Comparison of ENCODE assay signal across 9 cellular contexts in the genomic region with DNA sequence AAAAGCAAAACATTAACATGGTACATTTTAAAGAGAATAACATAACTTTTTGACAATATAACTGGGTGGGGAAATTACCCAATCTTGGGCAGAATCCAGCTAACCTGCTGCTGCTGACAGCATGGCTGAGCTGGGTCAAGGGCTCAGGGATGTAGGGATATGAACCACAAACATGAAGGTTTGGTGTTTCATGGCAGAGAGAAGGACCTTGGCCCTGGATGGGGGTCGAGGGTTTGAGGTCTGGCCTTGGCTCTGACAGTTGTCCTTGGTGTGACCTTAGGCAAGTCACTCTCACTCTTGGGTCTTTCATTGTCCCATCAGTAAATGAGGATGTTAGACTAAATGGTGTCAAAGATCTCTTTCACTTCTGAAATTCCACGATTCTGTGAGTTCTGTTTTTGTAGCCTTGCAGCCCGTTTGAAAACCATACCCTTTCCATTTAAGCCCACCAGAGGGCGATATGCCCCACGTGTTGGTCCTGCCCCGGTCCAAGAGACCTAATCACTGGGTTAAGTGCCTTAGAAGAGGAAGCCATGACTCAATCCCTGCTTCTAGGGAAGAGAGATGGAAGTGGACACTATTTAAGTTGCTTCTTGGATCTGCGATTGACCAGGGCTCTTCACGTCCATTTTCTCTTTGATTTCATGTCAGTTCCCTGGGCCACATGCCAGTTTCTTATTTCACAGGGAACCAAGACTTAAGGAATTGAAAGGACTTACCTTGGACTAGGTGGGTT. TPM values are rescaled to one million over a fixed set of nuclear protein-coding genes. Genes with fewer than 3 reads are reported as not detected.
DNase-seq lines count a peak whose midpoint lies in the region; ATAC-seq, FAIRE-seq and TF ChIP-seq lines count a peak whose summit lies in the region.
"Had no signal": no experiment of that assay in that cellular context is flagged by ENCODE, and none has a peak within 500 bp of the region (broad histone marks: within the 10 kb centered on the region; RNA-seq: fewer than 3 reads in every experiment).

No MANE protein-coding gene starts in this region.

- H3K56ac ChIP-seq in H1 (replicated peaks; ENCODE audit: insufficient read length, low read depth, low read length), result no peak overlapping the region
- H3K56ac ChIP-seq in mesendoderm (ENCODE audit: low read length), result peak overlapping the region; percentile 47

- H3K36me3 ChIP-seq in NT2/D1 (ENCODE audit: insufficient read depth, insufficient read length, low read length) (no peaks in the 10 kb centered on the region), H1 (ENCODE audit: control insufficient read depth in 2 of 4, insufficient read depth in 4 of 4, low read length in 3 of 4) (no peaks in the 10 kb centered on the region), mesendoderm (ENCODE audit: control insufficient read depth, insufficient read depth, low read length) (no peaks in the 10 kb centered on the region)

- FAIRE-seq in H1 (lab: Jason Lieb, UNC), result peak; percentile 82

- no peak overlapping the region for H3K14ac ChIP-seq in H1 (ENCODE audit: insufficient read length)

- H2AK5ac ChIP-seq in H1 (ENCODE audit: low read depth, low read length), result no peak overlapping the region
- H2AK5ac ChIP-seq in mesendoderm (ENCODE audit: low read length), result no peak overlapping the region

- no peak overlapping the region for H2BK20ac ChIP-seq in H1 (ENCODE audit: low read length)

- no peak overlapping the region for H3K9ac ChIP-seq in NT2/D1 (ENCODE audit: insufficient read length, low read depth)
- H3K9ac ChIP-seq in H1 (replicated peaks in 1 of 4; ENCODE audit: extremely low read depth in 1 of 4, low read depth in 3 of 4, low read length in 3 of 4), result no peak overlapping the region
- no peak overlapping the region for H3K9ac ChIP-seq in mesendoderm (ENCODE audit: low read length)

- H3K9me3 ChIP-seq in NT2/D1 (ENCODE audit: insufficient read depth, low read length) (no peaks in the 10 kb centered on the region), H1 (ENCODE audit: insufficient read depth in 2 of 2, low read depth in 1 of 2, low read length in 1 of 2) (no peaks in the 10 kb centered on the region)

- no peaks in the 10 kb centered on the region for H3K79me2 ChIP-seq in H1 (ENCODE audit: control insufficient read depth in 1 of 2, insufficient read depth in 2 of 2, low read length in 2 of 2)
- H3K79me2 ChIP-seq in mesendoderm (ENCODE audit: control insufficient read depth, insufficient read depth, low read length), result no peaks in the 10 kb centered on the region

- ATAC-seq in HG03520 (IDR thresholded peaks at IDR 0.05; ENCODE audit: unreplicated experiment) (peak; percentile 72), GM21737 (IDR thresholded peaks at IDR 0.05; ENCODE audit: unreplicated experiment) (no peak)

- TF ChIP-seq EP300 in H1 (IDR thresholded peaks at IDR 0.05; ENCODE audit: borderline replicate concordance in 1 of 2, low read depth in 2 of 2, low read length in 2 of 2), result no peak

- no peak for TF ChIP-seq POLR2A in H1 (IDR thresholded peaks at IDR 0.05; ENCODE audit: control extremely low read depth in 1 of 2, low read depth in 2 of 2, low read length in 2 of 2)

- H3K4me3 ChIP-seq in GM12865 (ENCODE audit: low read depth, low read length) (no peak overlapping the region), NT2/D1 (ENCODE audit: insufficient read length, low read depth) (no peak overlapping the region), H1 (ENCODE audit: extremely low read depth in 1 of 4, insufficient read depth in 2 of 4, low read depth in 3 of 4, low read length in 4 of 4) (no peak overlapping the region), mesendoderm (ENCODE audit: low read length) (no peak overlapping the region)

- TF ChIP-seq RAD21 in H1 (IDR thresholded peaks at IDR 0.05 in 1 of 2, conservative IDR thresholded peaks at IDR 0.05 in 1 of 2; ENCODE audit: low read depth in 2 of 2, low read length in 2 of 2), result peak; percentile 98 to 99

- H2BK12ac ChIP-seq in H1 (ENCODE audit: low read depth, low read length), result no peak overlapping the region

- no peak overlapping the region for H4K91ac ChIP-seq in H1 (replicated peaks; ENCODE audit: insufficient read length, low read length)

- no peaks in the 10 kb centered on the region for H4K20me1 ChIP-seq in H1 (replicated peaks in 1 of 2; ENCODE audit: control insufficient read depth in 1 of 2, insufficient read depth in 2 of 2, low read length in 2 of 2)

- POLR2A ChIA-PET in H1 (lab: Charles Lee; ENCODE audit: partially characterized antibody), result no interaction called here

- no peak overlapping the region for H3K27ac ChIP-seq in H1 (ENCODE audit: low read depth, low read length)
- H3K27ac ChIP-seq in mesendoderm (ENCODE audit: low read depth, low read length), result no peak overlapping the region

- H2BK5ac ChIP-seq in H1 (ENCODE audit: low read depth, low read length) (no peak overlapping the region), mesendoderm (ENCODE audit: low read length) (no peak overlapping the region)

- no peaks in the 10 kb centered on the region for H3K27me3 ChIP-seq in NT2/D1 (ENCODE audit: insufficient read depth, insufficient read length)
- H3K27me3 ChIP-seq in H1 (replicated peaks in 1 of 4; ENCODE audit: control insufficient read depth in 3 of 4, extremely low read depth in 1 of 4, insufficient read depth in 3 of 4, low read length in 3 of 4), result no peaks in the 10 kb centered on the region
- no peaks in the 10 kb centered on the region for H3K27me3 ChIP-seq in mesendoderm (ENCODE audit: insufficient read depth, low read length, poor library complexity)

- H4K5ac ChIP-seq in H1 (ENCODE audit: insufficient read length, low read depth, low read length) (no peak overlapping the region), mesendoderm (ENCODE audit: low read length) (no peak overlapping the region)

- H2BK120ac ChIP-seq in H1 (replicated peaks; ENCODE audit: low read depth, low read length), result no peak overlapping the region
- H2BK120ac ChIP-seq in mesendoderm (ENCODE audit: low read depth, low read length), result no peak overlapping the region

- H3K23ac ChIP-seq in H1 (ENCODE audit: insufficient read length), result no peak overlapping the region
- no peak overlapping the region for H3K23ac ChIP-seq in mesendoderm (ENCODE audit: low read length)

- no peak overlapping the region for H2AFZ ChIP-seq in H1 (ENCODE audit: low read length)

- H2BK15ac ChIP-seq in H1 (ENCODE audit: low read length) (no peak overlapping the region), mesendoderm (replicated peaks; ENCODE audit: low read depth) (no peak overlapping the region)

- H3K18ac ChIP-seq in H1 (ENCODE audit: extremely low read depth, low read length) (no peak overlapping the region), mesendoderm (ENCODE audit: low read length) (no peak overlapping the region)

- TF ChIP-seq CTCF in GM12865 (IDR thresholded peaks at IDR 0.05; ENCODE audit: insufficient read depth, low read depth, low read length, missing control alignments), result peak; percentile 75
- peak; percentile 62 to 92 (median 87) for TF ChIP-seq CTCF in H1 (IDR thresholded peaks at IDR 0.05; ENCODE audit: control extremely low read depth in 1 of 3, insufficient read depth in 1 of 3, low read depth in 1 of 3, low read length in 3 of 3)

- no peak overlapping the region for H4K8ac ChIP-seq in H1 (ENCODE audit: extremely low read depth, insufficient read depth, low read length)
- H4K8ac ChIP-seq in mesendoderm (ENCODE audit: low read depth, low read length), result no peak overlapping the region

- H3K79me1 ChIP-seq in H1 (ENCODE audit: low read depth, low read length) (no peaks in the 10 kb centered on the region), mesendoderm (ENCODE audit: low read length) (no peaks in the 10 kb centered on the region)

- WGBS in H1 (ENCODE audit: extremely low coverage in 1 of 2, insufficient coverage in 1 of 2, insufficient read length in 1 of 2, insufficient replicate concordance in 2 of 2, low coverage in 1 of 2, low lambda C conversion rate in 2 of 2, missing lambda C conversion rate in 1 of 2), 2 experiments, result 39% methylated on average over 8 of the region's 8 CpGs; no CpG with 5 or more reads in 1 of the 2 experiments
- no CpG with 5 or more reads among the region's 8 CpGs for WGBS in mesendoderm (ENCODE audit: extremely low coverage, insufficient coverage, low lambda C conversion rate)

- H3K23me2 ChIP-seq in H1 (ENCODE audit: low read depth, low read length), result no peaks in the 10 kb centered on the region

- H3K4ac ChIP-seq in H1 (replicated peaks; ENCODE audit: insufficient read length, low read depth, low read length) (no peak overlapping the region), mesendoderm (ENCODE audit: low read depth, low read length) (no peak overlapping the region)

- H3K4me1 ChIP-seq in NT2/D1 (ENCODE audit: insufficient read depth, insufficient read length) (no peaks in the 10 kb centered on the region), H1 (replicated peaks in 1 of 4; ENCODE audit: control insufficient read depth in 3 of 4, insufficient read depth in 4 of 4, low read length in 3 of 4) (no peaks in the 10 kb centered on the region), mesendoderm (ENCODE audit: control insufficient read depth, low read depth, low read length) (no peaks in the 10 kb centered on the region)

- H3K4me2 ChIP-seq in H1 (ENCODE audit: insufficient read depth in 1 of 2, low read depth in 2 of 2, low read length in 2 of 2) (no peak overlapping the region), mesendoderm (ENCODE audit: low read length) (no peak overlapping the region)

- CTCF ChIA-PET in H1 (lab: Charles Lee; ENCODE audit: partially characterized antibody), result interaction anchor here (0.7 to 14.7 kb wide), 29 partner anchors 12 to 333 kb away, joined by 3 to 269 read pairs (median 4); a partner anchor contains a TSS

- DNase-seq in GM12865 (ENCODE audit: low read depth) (peak; percentile 71), NT2/D1 (ENCODE audit: low read depth, low spot score) (peak; percentile 78), H1 (ENCODE audit: low read depth in 1 of 2, low spot score in 2 of 2) (peak; percentile 46 to 78), mesendoderm (peak; percentile 85)
- peak; percentile 53 to 63 for DNase-seq in activated CD8-positive, alpha-beta memory T cell treated with anti-CD3 and anti-CD28 coated beads for 4 hours (ENCODE audit: low read depth in 2 of 2)
- DNase-seq in stimulated activated CD8-positive, alpha-beta memory T cell treated with anti-CD3 and anti-CD28 coated beads, Interleukin-7, amount 100 ng/mL, for 4 hours (ENCODE audit: low read depth in 2 of 2), result peak; percentile 53 to 66

TF ChIP-seq in H1, 55 proteins besides CTCF, POLR2A, EP300 and RAD21 (continues in another document):
- TF ChIP-seq TEAD4 (IDR thresholded peaks at IDR 0.05; ENCODE audit: low read depth, low read length) (no peak), RFX5 (IDR thresholded peaks at IDR 0.05; ENCODE audit: borderline replicate concordance, low read depth, low read length) (no peak), SUZ12 (IDR thresholded peaks at IDR 0.05; ENCODE audit: low read length) (no peak)

RNA-seq across cellular contexts. Expression of a gene that starts 56.8 kb away (rescaled TPM):
- not detected in 2 replicates for total RNA-seq in H1 (2021; fragmentation: NEBNext Ultra II Directional; extraction: Animal tissue kit (Norgen Biotek cat#: 25700))
- polyA plus RNA-seq in H1 (2011; rRNA removed), result not detected in 2 replicates
- polyA plus RNA-seq in H1 (2011; cell fraction: cytosol; rRNA removed), result not detected
- not detected for polyA plus RNA-seq in H1 (2011; cell fraction: nucleus; rRNA removed)
- not detected in 4 replicates for polyA plus RNA-seq in H1 (2012, experiment 1 of 2)
- polyA plus RNA-seq in H1 (2012, experiment 2 of 2), result not detected
- polyA plus RNA-seq in H1 (2013, experiment 1 of 2), result not detected
- not detected for polyA plus RNA-seq in H1 (2013, experiment 2 of 2)
- polyA minus RNA-seq in H1 (2011; rRNA and poly(A)+ RNA removed), result not detected in 2 replicates
- not detected for polyA minus RNA-seq in H1 (2011; cell fraction: cytosol; rRNA and poly(A)+ RNA removed)
- not detected for polyA minus RNA-seq in H1 (2011; cell fraction: nucleus; rRNA and poly(A)+ RNA removed)
- not detected for polyA plus RNA-seq in mesendoderm (2013, experiment 1 of 2)
- polyA plus RNA-seq in mesendoderm (2013, experiment 2 of 2), result not detected
- total RNA-seq: skeletal muscle tissue had no signal
